In genomic region chr12:6775775-6776174, GRCh38 we compare ENCODE assay signal across 1 cellular context.
TF ChIP-seq lines count a peak whose summit lies in the region.

No MANE protein-coding gene starts in this region.

TF ChIP-seq in HepG2, 621 proteins besides CTCF, POLR2A, EP300 and RAD21 (continued from another document and continues in another):
- TF ChIP-seq ZBTB39 (CRISPR knock-in tag; IDR thresholded peaks at IDR 0.05) (peak; percentile 100), BRF2 (CRISPR knock-in tag; IDR thresholded peaks at IDR 0.05) (no peak), TFDP1 (CRISPR knock-in tag; IDR thresholded peaks at IDR 0.05; ENCODE audit: borderline replicate concordance) (no peak; the same call in 1 of the 2 replicates), THAP8 (CRISPR knock-in tag; IDR thresholded peaks at IDR 0.05; ENCODE audit: borderline replicate concordance) (no peak), ZFP36L1 (CRISPR knock-in tag; IDR thresholded peaks at IDR 0.05) (no peak), JUNB (CRISPR knock-in tag; IDR thresholded peaks at IDR 0.05; ENCODE audit: borderline replicate concordance) (no peak), ZNF883 (CRISPR knock-in tag; IDR thresholded peaks at IDR 0.05; ENCODE audit: not compliant biosample characterization) (no peak), SP140L (CRISPR knock-in tag; IDR thresholded peaks at IDR 0.05; ENCODE audit: borderline replicate concordance) (no peak), FOXO4 (CRISPR knock-in tag; conservative IDR thresholded peaks at IDR 0.05) (no peak), SMAD3 (CRISPR knock-in tag; IDR thresholded peaks at IDR 0.05) (peak; percentile 71; the same call in 1 of the 2 replicates), ATF7 (IDR thresholded peaks at IDR 0.05) (no peak), ATF7 (CRISPR knock-in tag; IDR thresholded peaks at IDR 0.05) (no peak), BCLAF1 (IDR thresholded peaks at IDR 0.05) (no peak), CREB1 (IDR thresholded peaks at IDR 0.05) (no peak), CREB1 (CRISPR knock-in tag; IDR thresholded peaks at IDR 0.05) (peak; percentile 62), ELK4 (CRISPR knock-in tag; IDR thresholded peaks at IDR 0.05; ENCODE audit: borderline replicate concordance) (no peak), FOXO1 (CRISPR knock-in tag; IDR thresholded peaks at IDR 0.05) (peak; percentile 29; the same call in 1 of the 2 replicates), GATAD2A (CRISPR knock-in tag; IDR thresholded peaks at IDR 0.05) (peak; percentile 87), ZNF101 (CRISPR knock-in tag; IDR thresholded peaks at IDR 0.05; ENCODE audit: borderline replicate concordance, low read depth) (no peak), HNF4G (IDR thresholded peaks at IDR 0.05; ENCODE audit: borderline replicate concordance, low read depth, low read length) (peak; percentile 76), HNF4G (CRISPR knock-in tag; IDR thresholded peaks at IDR 0.05; ENCODE audit: borderline replicate concordance, low read depth) (no peak), GTF3A (CRISPR knock-in tag; conservative IDR thresholded peaks at IDR 0.05) (no peak), ZNF33B (CRISPR knock-in tag; IDR thresholded peaks at IDR 0.05) (no peak), RERE (CRISPR knock-in tag; IDR thresholded peaks at IDR 0.05; ENCODE audit: low read depth) (peak; percentile 80; the same call in 1 of the 2 replicates), RXRA (CRISPR knock-in tag; IDR thresholded peaks at IDR 0.05) (no peak; the same call in 1 of the 2 replicates), HMGXB4 (CRISPR knock-in tag; IDR thresholded peaks at IDR 0.05; ENCODE audit: borderline replicate concordance in 1 of 2, low read depth in 1 of 2) (peak in 1 of 2 experiments; percentile 56; a peak in 1 of 4 replicates), PAXIP1 (CRISPR knock-in tag; conservative IDR thresholded peaks at IDR 0.05) (peak; percentile 95), ZBTB1 (CRISPR knock-in tag; IDR thresholded peaks at IDR 0.05; ENCODE audit: borderline replicate concordance) (no peak), NFATC3 (CRISPR knock-in tag; IDR thresholded peaks at IDR 0.05) (no peak), NR3C1 (CRISPR knock-in tag; IDR thresholded peaks at IDR 0.05) (no peak), SMAD1 (CRISPR knock-in tag; IDR thresholded peaks at IDR 0.05; ENCODE audit: borderline replicate concordance, low read depth) (no peak)
